8 cellular contexts compared by ENCODE assay signal in the genomic region with DNA sequence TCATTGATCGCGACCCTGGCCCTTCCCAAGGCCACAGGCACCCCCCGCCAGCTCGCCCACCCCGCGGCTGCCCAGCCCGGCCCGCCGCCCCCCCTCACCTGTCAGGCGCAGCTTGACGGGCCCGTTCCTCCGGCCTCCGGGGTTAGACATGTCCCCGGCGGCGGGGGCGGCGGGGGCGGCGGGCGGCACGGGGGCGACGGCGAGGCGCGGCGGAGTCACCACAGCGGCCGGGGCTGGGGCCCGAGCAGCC. TPM values are rescaled to one million over a fixed set of nuclear protein-coding genes. Genes with fewer than 3 reads are reported as not detected.
DNase-seq lines count a peak whose midpoint lies in the region; ATAC-seq and TF ChIP-seq lines count a peak whose summit lies in the region.

No MANE protein-coding gene starts in this region.

- no peaks in the 10 kb centered on the region for H3K9me3 Mint-ChIP-seq in T-cell

- H3K36me3 ChIP-seq in BE2C (no peaks in the 10 kb centered on the region), fibroblast of lung (ENCODE audit: control insufficient read depth, insufficient read depth, low read length) (peaks cover 1% of the 10 kb centered on the region), parathyroid adenoma (ENCODE audit: control insufficient read depth, insufficient read depth, low read length) (no peaks in the 10 kb centered on the region)

- H3K79me2 ChIP-seq in fibroblast of lung (ENCODE audit: control insufficient read depth, insufficient read depth, low read length) (peaks cover 59% of the 10 kb centered on the region), parathyroid adenoma (peaks cover 17% of the 10 kb centered on the region)

- TF ChIP-seq CTCF in BE2C (IDR thresholded peaks at IDR 0.05; ENCODE audit: low read depth, low read length) (no peak), fibroblast of lung (conservative IDR thresholded peaks at IDR 0.05 in 1 of 2, IDR thresholded peaks at IDR 0.05 in 1 of 2; ENCODE audit: low read depth in 1 of 2, low read length in 2 of 2) (no peak), parathyroid adenoma (IDR thresholded peaks at IDR 0.05) (no peak)

- no peaks in the 10 kb centered on the region for H3K9me3 ChIP-seq in BE2C
- no peaks in the 10 kb centered on the region for H3K9me3 ChIP-seq in fibroblast of lung (ENCODE audit: control insufficient read depth, insufficient read depth, low read depth, low read length)
- no peaks in the 10 kb centered on the region for H3K9me3 ChIP-seq in parathyroid adenoma (ENCODE audit: control insufficient read depth, low read length)

- peaks cover 3% of the 10 kb centered on the region for H3K36me3 Mint-ChIP-seq in T-cell

- peaks cover 4% of the 10 kb centered on the region for H4K20me1 ChIP-seq in fibroblast of lung (ENCODE audit: control insufficient read depth, extremely low read depth, insufficient read depth, low read length)

- H3K4me1 ChIP-seq in BE2C (no peaks in the 10 kb centered on the region; the same call in 1 of the 2 replicates), fibroblast of lung (ENCODE audit: control insufficient read depth, extremely low read depth, insufficient read depth, low read length) (peaks cover 9% of the 10 kb centered on the region), parathyroid adenoma (peaks cover 6% of the 10 kb centered on the region)

- H3K27me3 ChIP-seq in BE2C, result no peaks in the 10 kb centered on the region
- no peaks in the 10 kb centered on the region for H3K27me3 ChIP-seq in fibroblast of lung (ENCODE audit: control insufficient read depth, insufficient read depth, low read length)
- H3K27me3 ChIP-seq in parathyroid adenoma (ENCODE audit: control insufficient read depth, insufficient read depth, low read length), result no peaks in the 10 kb centered on the region

- peaks cover 40 to 44% (median 43%) of the 10 kb centered on the region in 3 donors for H3K4me1 Mint-ChIP-seq in T-cell

- no peak overlapping the region for H2AFZ ChIP-seq in fibroblast of lung (ENCODE audit: low read length)
- H2AFZ ChIP-seq in parathyroid adenoma, result peak overlapping the region; percentile 82

- POLR2A ChIA-PET in T-cell (lab: Charles Lee), result interaction anchor here in 1 of 2 donors (0.6 to 0.7 kb wide), 2 partner anchors 10 to 541 kb away, joined by 3 read pairs; no protein-coding TSS in a partner anchor

- H3K4me3 Mint-ChIP-seq in T-cell, result peak overlapping the region; percentile 97 to 98 (median 97)

- peak overlapping the region; percentile 89 for H3K9ac ChIP-seq in fibroblast of lung (ENCODE audit: insufficient read depth, low read length)
- H3K9ac ChIP-seq in parathyroid adenoma, result no peak overlapping the region

- CTCF ChIA-PET in T-cell (lab: Charles Lee), result interaction anchor here in 1 of 2 donors (1.0 kb wide), 1 partner anchor 13 kb away, joined by 3 read pairs; no protein-coding TSS in a partner anchor

- H3K27me3 Mint-ChIP-seq in T-cell, result no peaks in the 10 kb centered on the region

- H3K4me3 ChIP-seq in BE2C (ENCODE audit: low read depth, low read length), result peak overlapping the region; percentile 80
- peak overlapping the region; percentile 82 to 94 (median 88) for H3K4me3 ChIP-seq in fibroblast of lung (replicated peaks in 1 of 4; ENCODE audit: control extremely low read depth in 1 of 4, insufficient read depth in 1 of 4, low read depth in 3 of 4, low read length in 4 of 4)
- peak overlapping the region; percentile 61 for H3K4me3 ChIP-seq in parathyroid adenoma (ENCODE audit: low read depth, low read length)

- peak overlapping the region; percentile 86 for H3K27ac ChIP-seq in fibroblast of lung (ENCODE audit: insufficient read depth, low read length)
- H3K27ac ChIP-seq in parathyroid adenoma, result peak overlapping the region; percentile 65

- DNase-seq in BE2C (no peak), T-cell (no peak), fibroblast of lung (ENCODE audit: low read depth in 2 of 2) (no peak), glomerular visceral epithelial cell (ENCODE audit: extremely low spot score) (no peak), NCI-H146 (lab: John Stamatoyannopoulos, UW) (no peak), NCI-H2029 (lab: John Stamatoyannopoulos, UW) (no peak)

- peak; percentile 46 for ATAC-seq in GM21619 (IDR thresholded peaks at IDR 0.05; ENCODE audit: unreplicated experiment)
- peak in 2 of 4 experiments; percentile 38 to 46 for ATAC-seq in T-cell (replicated peaks in 1 of 4)

- no peak overlapping the region for H3K4me2 ChIP-seq in fibroblast of lung (ENCODE audit: extremely low read depth, insufficient read depth, low read length)
- H3K4me2 ChIP-seq in parathyroid adenoma (ENCODE audit: low read length), result peak overlapping the region; percentile 64

- peak overlapping the region; percentile 89 to 93 for H3K27ac Mint-ChIP-seq in T-cell

RNA-seq across cellular contexts. Expression of gene SMURF2, which starts 0.5 kb away (rescaled TPM):
- 4.3 TPM for polyA plus RNA-seq in BE2C (2012; ENCODE audit: insufficient read depth, insufficient read length, low read depth)
- total RNA-seq in T-cell (10 to 100 TPM; 27.4 to 36.6 (median 34.8) TPM), fibroblast of lung (71.7 and 108 TPM in 2 replicates)
- polyA plus RNA-seq in fibroblast of lung, result 96.3 and 103 TPM in 2 replicates
- polyA plus RNA-seq in fibroblast of lung (2012), result 75.4 and 85.6 TPM in 2 replicates
- 28.3 and 42.8 TPM in 2 replicates for polyA minus RNA-seq in fibroblast of lung (ENCODE audit: low replicate concordance)
